Comparison of ENCODE assay signal across 1 cellular context in the genomic region with DNA sequence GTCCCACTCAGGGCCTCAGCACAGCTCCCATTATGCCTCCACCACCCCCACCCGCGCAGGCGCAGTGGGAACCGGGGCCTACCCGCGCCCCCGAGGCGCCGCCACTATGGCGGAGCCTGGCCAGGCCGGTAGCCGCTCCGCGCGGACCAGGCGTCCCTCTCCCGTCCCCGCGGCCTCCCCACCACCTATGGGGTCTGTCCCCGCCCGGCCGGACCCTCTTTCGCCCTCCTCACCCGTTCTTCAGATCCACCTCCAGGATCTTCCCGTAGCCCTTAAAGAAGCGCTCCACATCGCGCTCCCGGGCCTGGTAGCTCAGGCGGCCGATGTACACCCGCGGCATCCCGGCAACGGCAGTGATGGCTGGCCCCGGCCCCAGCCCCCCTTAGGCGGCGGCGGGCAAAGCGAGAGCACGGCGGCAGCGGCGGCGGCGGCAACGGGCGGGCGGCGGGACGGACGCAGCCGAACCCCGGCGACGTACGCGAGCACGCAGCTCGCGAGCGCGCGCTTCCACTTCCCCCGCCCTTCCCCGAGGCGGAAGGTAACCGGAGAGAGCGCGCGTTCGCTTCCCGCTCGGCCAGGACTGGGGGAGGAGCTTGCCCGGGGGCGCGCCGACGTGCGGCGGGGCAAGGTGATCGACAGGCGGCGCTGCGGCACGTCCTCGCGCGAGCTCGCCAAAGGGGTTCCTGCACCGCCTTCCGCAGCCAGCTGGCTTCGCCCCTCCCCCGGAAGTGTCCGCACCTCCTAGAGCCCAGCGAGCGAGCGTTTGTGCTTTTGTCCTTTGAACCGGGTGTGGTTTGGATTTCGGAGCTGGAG.
TF ChIP-seq lines count a peak whose summit lies in the region.

A gene (minus strand): TSS at position 488 of the 813 bp plus-strand sequence. CDS start 148 bp downstream, at position 340.

TF ChIP-seq in HepG2, 621 proteins besides CTCF, POLR2A, EP300 and RAD21 (continued from another document and continues in another):
- TF ChIP-seq, protein P1, sequence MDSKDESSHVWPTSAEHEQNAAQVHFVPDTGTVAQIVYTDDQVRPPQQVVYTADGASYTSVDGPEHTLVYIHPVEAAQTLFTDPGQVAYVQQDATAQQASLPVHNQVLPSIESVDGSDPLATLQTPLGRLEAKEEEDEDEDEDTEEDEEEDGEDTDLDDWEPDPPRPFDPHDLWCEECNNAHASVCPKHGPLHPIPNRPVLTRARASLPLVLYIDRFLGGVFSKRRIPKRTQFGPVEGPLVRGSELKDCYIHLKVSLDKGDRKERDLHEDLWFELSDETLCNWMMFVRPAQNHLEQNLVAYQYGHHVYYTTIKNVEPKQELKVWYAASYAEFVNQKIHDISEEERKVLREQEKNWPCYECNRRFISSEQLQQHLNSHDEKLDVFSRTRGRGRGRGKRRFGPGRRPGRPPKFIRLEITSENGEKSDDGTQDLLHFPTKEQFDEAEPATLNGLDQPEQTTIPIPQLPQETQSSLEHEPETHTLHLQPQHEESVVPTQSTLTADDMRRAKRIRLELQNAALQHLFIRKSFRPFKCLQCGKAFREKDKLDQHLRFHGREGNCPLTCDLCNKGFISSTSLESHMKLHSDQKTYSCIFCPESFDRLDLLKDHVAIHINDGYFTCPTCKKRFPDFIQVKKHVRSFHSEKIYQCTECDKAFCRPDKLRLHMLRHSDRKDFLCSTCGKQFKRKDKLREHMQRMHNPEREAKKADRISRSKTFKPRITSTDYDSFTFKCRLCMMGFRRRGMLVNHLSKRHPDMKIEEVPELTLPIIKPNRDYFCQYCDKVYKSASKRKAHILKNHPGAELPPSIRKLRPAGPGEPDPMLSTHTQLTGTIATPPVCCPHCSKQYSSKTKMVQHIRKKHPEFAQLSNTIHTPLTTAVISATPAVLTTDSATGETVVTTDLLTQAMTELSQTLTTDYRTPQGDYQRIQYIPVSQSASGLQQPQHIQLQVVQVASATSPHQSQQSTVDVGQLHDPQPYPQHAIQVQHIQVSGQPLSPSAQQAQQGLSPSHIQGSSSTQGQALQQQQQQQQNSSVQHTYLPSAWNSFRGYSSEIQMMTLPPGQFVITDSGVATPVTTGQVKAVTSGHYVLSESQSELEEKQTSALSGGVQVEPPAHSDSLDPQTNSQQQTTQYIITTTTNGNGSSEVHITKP (CRISPR knock-in tag; IDR thresholded peaks at IDR 0.05; ENCODE audit: low read depth), result no peak; the same call in 1 of the 2 replicates
- TF ChIP-seq MTA3 (CRISPR knock-in tag; IDR thresholded peaks at IDR 0.05), result no peak
- TF ChIP-seq ZNF605 (CRISPR knock-in tag; IDR thresholded peaks at IDR 0.05), result peak; percentile 36; the same call in 1 of the 2 replicates
- TF ChIP-seq ZNF225 (CRISPR knock-in tag; IDR thresholded peaks at IDR 0.05), result peak; percentile 51; the same call in 1 of the 2 replicates
- TF ChIP-seq CAMTA2 (CRISPR knock-in tag; IDR thresholded peaks at IDR 0.05; ENCODE audit: borderline replicate concordance), result no peak
- TF ChIP-seq ZFP36 (IDR thresholded peaks at IDR 0.05; ENCODE audit: borderline replicate concordance, low read depth, low read length, partially characterized antibody), result no peak
- peak; percentile 98 for TF ChIP-seq AGO2 (optimal IDR thresholded peaks at IDR 0.05; ENCODE audit: low read depth, low read length)
- TF ChIP-seq, protein P2, sequence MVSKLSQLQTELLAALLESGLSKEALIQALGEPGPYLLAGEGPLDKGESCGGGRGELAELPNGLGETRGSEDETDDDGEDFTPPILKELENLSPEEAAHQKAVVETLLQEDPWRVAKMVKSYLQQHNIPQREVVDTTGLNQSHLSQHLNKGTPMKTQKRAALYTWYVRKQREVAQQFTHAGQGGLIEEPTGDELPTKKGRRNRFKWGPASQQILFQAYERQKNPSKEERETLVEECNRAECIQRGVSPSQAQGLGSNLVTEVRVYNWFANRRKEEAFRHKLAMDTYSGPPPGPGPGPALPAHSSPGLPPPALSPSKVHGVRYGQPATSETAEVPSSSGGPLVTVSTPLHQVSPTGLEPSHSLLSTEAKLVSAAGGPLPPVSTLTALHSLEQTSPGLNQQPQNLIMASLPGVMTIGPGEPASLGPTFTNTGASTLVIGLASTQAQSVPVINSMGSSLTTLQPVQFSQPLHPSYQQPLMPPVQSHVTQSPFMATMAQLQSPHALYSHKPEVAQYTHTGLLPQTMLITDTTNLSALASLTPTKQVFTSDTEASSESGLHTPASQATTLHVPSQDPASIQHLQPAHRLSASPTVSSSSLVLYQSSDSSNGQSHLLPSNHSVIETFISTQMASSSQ (IDR thresholded peaks at IDR 0.05; ENCODE audit: low read depth), result no peak
- TF ChIP-seq, protein P2 (CRISPR knock-in tag; IDR thresholded peaks at IDR 0.05; ENCODE audit: borderline replicate concordance), result peak; percentile 83
- no peak for TF ChIP-seq CCAR2 (optimal IDR thresholded peaks at IDR 0.05; ENCODE audit: low read depth, low read length)
- TF ChIP-seq MXI1 (IDR thresholded peaks at IDR 0.05; ENCODE audit: borderline replicate concordance, low read depth, low read length), result peak; percentile 74; the same call in 1 of the 3 replicates
- no peak for TF ChIP-seq MYNN (CRISPR knock-in tag; IDR thresholded peaks at IDR 0.05; ENCODE audit: low read depth)
- TF ChIP-seq NR3C1 (CRISPR knock-in tag; IDR thresholded peaks at IDR 0.05), result no peak
- no peak for TF ChIP-seq RFX3 (CRISPR knock-in tag; IDR thresholded peaks at IDR 0.05)
- no peak; the same call in 1 of the 2 replicates for TF ChIP-seq ZNF773 (CRISPR knock-in tag; IDR thresholded peaks at IDR 0.05; ENCODE audit: borderline replicate concordance)
- TF ChIP-seq RXRA (CRISPR knock-in tag; IDR thresholded peaks at IDR 0.05), result peak; percentile 39; the same call in 1 of the 2 replicates
- TF ChIP-seq TCF7L2 (IDR thresholded peaks at IDR 0.05; ENCODE audit: low read depth, low read length), result no peak
- TF ChIP-seq, protein P3, sequence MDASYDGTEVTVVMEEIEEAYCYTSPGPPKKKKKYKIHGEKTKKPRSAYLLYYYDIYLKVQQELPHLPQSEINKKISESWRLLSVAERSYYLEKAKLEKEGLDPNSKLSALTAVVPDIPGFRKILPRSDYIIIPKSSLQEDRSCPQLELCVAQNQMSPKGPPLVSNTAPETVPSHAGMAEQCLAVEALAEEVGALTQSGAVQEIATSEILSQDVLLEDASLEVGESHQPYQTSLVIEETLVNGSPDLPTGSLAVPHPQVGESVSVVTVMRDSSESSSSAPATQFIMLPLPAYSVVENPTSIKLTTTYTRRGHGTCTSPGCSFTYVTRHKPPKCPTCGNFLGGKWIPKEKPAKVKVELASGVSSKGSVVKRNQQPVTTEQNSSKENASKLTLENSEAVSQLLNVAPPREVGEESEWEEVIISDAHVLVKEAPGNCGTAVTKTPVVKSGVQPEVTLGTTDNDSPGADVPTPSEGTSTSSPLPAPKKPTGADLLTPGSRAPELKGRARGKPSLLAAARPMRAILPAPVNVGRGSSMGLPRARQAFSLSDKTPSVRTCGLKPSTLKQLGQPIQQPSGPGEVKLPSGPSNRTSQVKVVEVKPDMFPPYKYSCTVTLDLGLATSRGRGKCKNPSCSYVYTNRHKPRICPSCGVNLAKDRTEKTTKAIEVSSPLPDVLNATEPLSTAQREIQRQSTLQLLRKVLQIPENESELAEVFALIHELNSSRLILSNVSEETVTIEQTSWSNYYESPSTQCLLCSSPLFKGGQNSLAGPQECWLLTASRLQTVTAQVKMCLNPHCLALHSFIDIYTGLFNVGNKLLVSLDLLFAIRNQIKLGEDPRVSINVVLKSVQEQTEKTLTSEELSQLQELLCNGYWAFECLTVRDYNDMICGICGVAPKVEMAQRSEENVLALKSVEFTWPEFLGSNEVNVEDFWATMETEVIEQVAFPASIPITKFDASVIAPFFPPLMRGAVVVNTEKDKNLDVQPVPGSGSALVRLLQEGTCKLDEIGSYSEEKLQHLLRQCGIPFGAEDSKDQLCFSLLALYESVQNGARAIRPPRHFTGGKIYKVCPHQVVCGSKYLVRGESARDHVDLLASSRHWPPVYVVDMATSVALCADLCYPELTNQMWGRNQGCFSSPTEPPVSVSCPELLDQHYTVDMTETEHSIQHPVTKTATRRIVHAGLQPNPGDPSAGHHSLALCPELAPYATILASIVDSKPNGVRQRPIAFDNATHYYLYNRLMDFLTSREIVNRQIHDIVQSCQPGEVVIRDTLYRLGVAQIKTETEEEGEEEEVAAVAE (CRISPR knock-in tag; IDR thresholded peaks at IDR 0.05; ENCODE audit: borderline replicate concordance), result 0 out of 2 replicates have a peak, but pooled peaks have one; percentile 26
- TF ChIP-seq, protein P4, sequence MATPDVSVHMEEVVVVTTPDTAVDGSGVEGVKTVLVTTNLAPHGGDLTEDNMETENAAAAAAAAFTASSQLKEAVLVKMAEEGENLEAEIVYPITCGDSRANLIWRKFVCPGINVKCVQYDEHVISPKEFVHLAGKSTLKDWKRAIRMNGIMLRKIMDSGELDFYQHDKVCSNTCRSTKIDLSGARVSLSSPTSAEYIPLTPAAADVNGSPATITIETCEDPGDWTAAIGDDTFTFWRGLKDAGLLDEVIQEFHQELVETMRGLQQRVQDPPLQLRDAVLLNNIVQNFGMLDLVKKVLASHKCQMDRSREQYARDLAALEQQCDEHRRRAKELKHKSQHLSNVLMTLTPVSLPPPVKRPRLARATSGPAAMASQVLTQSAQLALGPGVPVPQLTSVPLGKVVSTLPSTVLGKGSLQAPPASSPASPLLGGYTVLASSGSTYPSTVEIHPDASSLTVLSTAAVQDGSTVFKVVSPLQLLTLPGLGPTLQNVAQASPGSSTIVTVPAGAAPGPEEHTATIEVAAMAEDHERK (CRISPR knock-in tag; IDR thresholded peaks at IDR 0.05; ENCODE audit: low read depth), result peak; percentile 82
- TF ChIP-seq, protein P5, sequence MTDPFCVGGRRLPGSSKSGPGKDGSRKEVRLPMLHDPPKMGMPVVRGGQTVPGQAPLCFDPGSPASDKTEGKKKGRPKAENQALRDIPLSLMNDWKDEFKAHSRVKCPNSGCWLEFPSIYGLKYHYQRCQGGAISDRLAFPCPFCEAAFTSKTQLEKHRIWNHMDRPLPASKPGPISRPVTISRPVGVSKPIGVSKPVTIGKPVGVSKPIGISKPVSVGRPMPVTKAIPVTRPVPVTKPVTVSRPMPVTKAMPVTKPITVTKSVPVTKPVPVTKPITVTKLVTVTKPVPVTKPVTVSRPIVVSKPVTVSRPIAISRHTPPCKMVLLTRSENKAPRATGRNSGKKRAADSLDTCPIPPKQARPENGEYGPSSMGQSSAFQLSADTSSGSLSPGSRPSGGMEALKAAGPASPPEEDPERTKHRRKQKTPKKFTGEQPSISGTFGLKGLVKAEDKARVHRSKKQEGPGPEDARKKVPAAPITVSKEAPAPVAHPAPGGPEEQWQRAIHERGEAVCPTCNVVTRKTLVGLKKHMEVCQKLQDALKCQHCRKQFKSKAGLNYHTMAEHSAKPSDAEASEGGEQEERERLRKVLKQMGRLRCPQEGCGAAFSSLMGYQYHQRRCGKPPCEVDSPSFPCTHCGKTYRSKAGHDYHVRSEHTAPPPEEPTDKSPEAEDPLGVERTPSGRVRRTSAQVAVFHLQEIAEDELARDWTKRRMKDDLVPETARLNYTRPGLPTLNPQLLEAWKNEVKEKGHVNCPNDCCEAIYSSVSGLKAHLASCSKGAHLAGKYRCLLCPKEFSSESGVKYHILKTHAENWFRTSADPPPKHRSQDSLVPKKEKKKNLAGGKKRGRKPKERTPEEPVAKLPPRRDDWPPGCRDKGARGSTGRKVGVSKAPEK (CRISPR knock-in tag; IDR thresholded peaks at IDR 0.05; ENCODE audit: borderline replicate concordance), result no peak
- TF ChIP-seq PCBP2 (optimal IDR thresholded peaks at IDR 0.05; ENCODE audit: low read depth, low read length, poor library complexity, severe bottlenecking), result no peak
- TF ChIP-seq FOXK1 (CRISPR knock-in tag; IDR thresholded peaks at IDR 0.05; ENCODE audit: borderline replicate concordance, low read depth), result peak; percentile 65; the same call in 1 of the 2 replicates
- peak; percentile 66 for TF ChIP-seq STAG1 (CRISPR knock-in tag; IDR thresholded peaks at IDR 0.05)
- TF ChIP-seq ZNF747 (CRISPR knock-in tag; IDR thresholded peaks at IDR 0.05; ENCODE audit: borderline replicate concordance), result peak; percentile 70; the same call in 1 of the 2 replicates
- TF ChIP-seq ZNF337 (CRISPR knock-in tag; IDR thresholded peaks at IDR 0.05; ENCODE audit: borderline replicate concordance, low read depth), result peak; percentile 19; the same call in 1 of the 2 replicates
- no peak for TF ChIP-seq SYNCRIP (IDR thresholded peaks at IDR 0.05; ENCODE audit: insufficient read depth, low read depth, low read length)
- TF ChIP-seq SRSF1 (optimal IDR thresholded peaks at IDR 0.05; ENCODE audit: low read depth, low read length), result peak; percentile 53
- TF ChIP-seq TEAD2 (CRISPR knock-in tag; IDR thresholded peaks at IDR 0.05), result no peak
- no peak for TF ChIP-seq ZNF383 (CRISPR knock-in tag; IDR thresholded peaks at IDR 0.05; ENCODE audit: borderline replicate concordance)
- TF ChIP-seq CHD4 (IDR thresholded peaks at IDR 0.05; ENCODE audit: borderline replicate concordance, low read length), result no peak
- peak; percentile 13; the same call in 1 of the 2 replicates for TF ChIP-seq ZNF263 (CRISPR knock-in tag; IDR thresholded peaks at IDR 0.05)
- no peak for TF ChIP-seq ISX (CRISPR knock-in tag; conservative IDR thresholded peaks at IDR 0.05)
- TF ChIP-seq, protein P6, sequence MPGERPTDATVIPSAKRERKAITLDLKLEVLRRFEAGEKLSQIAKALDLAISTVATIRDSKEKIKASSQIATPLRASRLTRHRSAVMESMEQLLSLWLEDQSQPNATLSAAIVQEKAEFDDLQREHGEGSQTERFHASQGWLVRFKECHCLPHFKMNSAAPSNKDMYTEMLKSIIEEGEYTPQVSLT (CRISPR knock-in tag; IDR thresholded peaks at IDR 0.05; ENCODE audit: borderline replicate concordance, low read depth), result no peak; the same call in 1 of the 2 replicates
